32 cellular contexts compared by ENCODE assay signal in genomic region chr4:167509551-167509950, GRCh38.
"Had no signal": no experiment of that assay in that cellular context is flagged by ENCODE, and none has a peak within 500 bp of the region (broad histone marks: within the 10 kb centered on the region; RNA-seq: fewer than 3 reads in every experiment).

No MANE protein-coding gene starts in this region.

- H3K9me3 ChIP-seq: SJCRH30 had no signal

- H3K36me3 ChIP-seq: brain microvascular endothelial cell, SJCRH30 had no signal

- H3K27ac ChIP-seq: brain microvascular endothelial cell, PC-9, SJCRH30, SK-N-MC had no signal

- H3K4me3 ChIP-seq: PC-9, SJCRH30, SK-N-MC had no signal

- H3K4me1 Mint-ChIP-seq: activated CD4-positive, alpha-beta T cell treated with anti-CD3 and anti-CD28 coated beads for 36 hours; activated CD8-positive, alpha-beta memory T cell treated with anti-CD3 and anti-CD28 coated beads, Interleukin-2, amount 10 ng/mL, durations not matched to agents 7 days and 5 days; activated naive CD8-positive, alpha-beta T cell treated with anti-CD3 and anti-CD28 coated beads for 36 hours; WTC11 had no signal

- H3K4me1 ChIP-seq: SJCRH30 had no signal

- H3K4me2 ChIP-seq: PC-9 had no signal

- ATAC-seq: activated CD4-positive, alpha-beta T cell treated with anti-CD3 and anti-CD28 coated beads for 36 hours; activated CD4-positive, CD25-positive, alpha-beta regulatory T cell treated with anti-CD3 and anti-CD28 coated beads, Interleukin-2, amount 50 U/mL, for 24 hours; activated CD8-positive, alpha-beta memory T cell treated with anti-CD3 and anti-CD28 coated beads, Interleukin-2, amount 10 ng/mL, durations not matched to agents 7 days and 5 days; WTC11 had no signal

- H3K27ac Mint-ChIP-seq: activated CD4-positive, alpha-beta memory T cell treated with anti-CD3 and anti-CD28 coated beads for 36 hours; activated CD4-positive, alpha-beta T cell treated with anti-CD3 and anti-CD28 coated beads for 36 hours; activated CD8-positive, alpha-beta memory T cell treated with anti-CD3 and anti-CD28 coated beads, Interleukin-2, amount 10 ng/mL, durations not matched to agents 7 days and 5 days; activated naive CD8-positive, alpha-beta T cell treated with anti-CD3 and anti-CD28 coated beads for 36 hours; T-helper 1 cell treated with Interleukin-12 subunit alpha and Interleukin-12 subunit beta and Interleukin-4 antibody, amounts not matched to agents 30 μg/mL and 1 μg/mL, for 36 hours; T-helper 2 cell treated with Interferon-gamma antibody and Interleukin-4, amounts not matched to agents 5 μg/mL and 100 μg/mL, for 36 hours; WTC11 had no signal

- H3K4me3 Mint-ChIP-seq: activated CD4-positive, alpha-beta memory T cell treated with anti-CD3 and anti-CD28 coated beads for 36 hours; activated CD4-positive, alpha-beta T cell treated with anti-CD3 and anti-CD28 coated beads for 36 hours; activated CD8-positive, alpha-beta memory T cell treated with anti-CD3 and anti-CD28 coated beads, Interleukin-2, amount 10 ng/mL, durations not matched to agents 7 days and 5 days; activated naive CD8-positive, alpha-beta T cell treated with anti-CD3 and anti-CD28 coated beads for 36 hours; T-helper 1 cell treated with Interleukin-12 subunit alpha and Interleukin-12 subunit beta and Interleukin-4 antibody, amounts not matched to agents 30 μg/mL and 1 μg/mL, for 36 hours; T-helper 2 cell treated with Interferon-gamma antibody and Interleukin-4, amounts not matched to agents 5 μg/mL and 100 μg/mL, for 36 hours; WTC11 had no signal

- H3K27me3 Mint-ChIP-seq: activated CD4-positive, alpha-beta memory T cell treated with anti-CD3 and anti-CD28 coated beads for 36 hours; activated CD4-positive, alpha-beta T cell treated with anti-CD3 and anti-CD28 coated beads for 36 hours; activated CD8-positive, alpha-beta memory T cell treated with anti-CD3 and anti-CD28 coated beads, Interleukin-2, amount 10 ng/mL, durations not matched to agents 7 days and 5 days; activated naive CD8-positive, alpha-beta T cell treated with anti-CD3 and anti-CD28 coated beads for 36 hours had no signal

- DNase-seq: activated CD4-positive, alpha-beta memory T cell treated with anti-CD3 and anti-CD28 coated beads for 36 hours; activated CD4-positive, alpha-beta T cell treated with anti-CD3 and anti-CD28 coated beads for 36 hours; activated CD4-positive, alpha-beta T cell treated with anti-CD3 and anti-CD28 coated beads, Interleukin-2, amount 50 U/mL, for 1 hour; activated CD8-positive, alpha-beta memory T cell treated with anti-CD3 and anti-CD28 coated beads, Interleukin-2, amount 10 ng/mL, durations not matched to agents 7 days and 5 days; activated CD8-positive, alpha-beta memory T cell treated with anti-CD3 and anti-CD28 coated beads, Interleukin-2, amount 50 U/mL, for 48 hours; activated effector memory CD4-positive, alpha-beta T cell treated with anti-CD3 and anti-CD28 coated beads, Interleukin-2, amount 50 U/mL, for 16 hours; activated naive CD4-positive, alpha-beta T cell; activated naive CD4-positive, alpha-beta T cell treated with anti-CD3 and anti-CD28 coated beads, Interleukin-2, amount 50 U/mL, for 16 hours; activated naive CD8-positive, alpha-beta T cell treated with anti-CD3 and anti-CD28 coated beads for 36 hours; activated T-cell treated with anti-CD3 and anti-CD28 coated beads, Interleukin-2, amount 50 U/mL, for 48 hours; amniotic stem cell; aorta; brain microvascular endothelial cell; Karpas-422; KBM-7; MM.1S; MV-4-11; NCI-H1092; NCI-H1436 treated with DMSO at 0.1 percent for 48 hours; NCI-H1694 treated with DMSO at 0.1 percent for 48 hours; NCI-H2029; NCI-H345; NCI-H524 treated with DMSO at 0.1 percent for 48 hours; NK-92 treated with Interleukin-12 subunit alpha and Interleukin-12 subunit beta, amount 100 ng/mL, for 24 hours; PC-9; SHP77; SJCRH30 had no signal

- H3K27me3 ChIP-seq: brain microvascular endothelial cell, SJCRH30 had no signal

- H2AFZ ChIP-seq: PC-9 had no signal

- H3K36me3 Mint-ChIP-seq: activated CD4-positive, alpha-beta memory T cell treated with anti-CD3 and anti-CD28 coated beads for 36 hours; activated naive CD8-positive, alpha-beta T cell treated with anti-CD3 and anti-CD28 coated beads for 36 hours; WTC11 had no signal
